ENCODE assay signal across 8 cellular contexts in the genomic region with DNA sequence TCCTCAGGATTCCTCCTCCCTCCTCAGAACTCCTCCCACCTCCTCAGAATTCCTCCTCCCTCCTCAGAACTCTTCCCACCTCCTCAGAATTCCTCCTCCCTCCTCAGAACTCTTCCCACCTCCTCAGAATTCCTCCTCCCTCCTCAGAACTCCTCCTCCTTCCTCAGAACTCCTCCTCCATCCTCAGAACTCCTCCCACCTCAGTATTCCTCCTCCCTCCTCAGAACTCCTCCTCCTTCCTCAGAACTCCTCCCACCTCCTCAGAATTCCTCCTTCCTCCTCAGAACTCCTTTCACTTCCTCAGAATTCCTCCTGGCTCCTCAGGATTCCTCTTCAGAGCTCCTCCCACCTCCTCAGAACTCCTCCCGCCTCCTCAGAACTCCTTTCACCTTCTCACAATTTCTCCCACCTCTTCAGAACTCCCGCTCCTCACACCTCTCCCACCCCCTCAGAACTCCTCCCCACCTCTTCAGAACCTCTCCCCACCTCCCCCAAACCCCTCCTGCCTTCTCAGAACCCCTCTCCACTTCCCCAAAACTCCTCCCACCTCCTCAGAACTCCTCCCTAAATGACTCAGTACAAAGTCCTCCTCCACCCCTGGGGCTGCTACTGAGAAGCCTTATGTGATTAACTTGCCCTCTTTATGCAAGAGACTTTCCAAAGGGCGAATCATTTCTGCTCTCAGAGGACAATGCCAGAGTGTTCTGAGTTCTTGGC. TPM values are rescaled to one million over a fixed set of nuclear protein-coding genes. Genes with fewer than 3 reads are reported as not detected.
A peak's percentile ranks its signal among the peaks of the same experiment; 100 is the strongest.
DNase-seq lines count a peak whose midpoint lies in the region; ATAC-seq lines count a peak whose summit lies in the region.

No MANE protein-coding gene starts in this region.

- no peak overlapping the region for H3K4ac ChIP-seq in mesenchymal stem cell (ENCODE audit: low read depth in 1 of 2, low read length in 2 of 2)

- no peak overlapping the region for H2AFZ ChIP-seq in mesenchymal stem cell (ENCODE audit: low read depth, low read length)

- peaks cover 22 to 36% of the 10 kb centered on the region in 2 experiments for H3K36me3 ChIP-seq in mesenchymal stem cell (ENCODE audit: control insufficient read depth in 1 of 2, insufficient read depth in 2 of 2, low read depth in 1 of 2, low read length in 2 of 2)

- peak; percentile 94 for DNase-seq in CD1c-positive myeloid dendritic cell (ENCODE audit: extremely low spot score)
- DNase-seq in LoVo (ENCODE audit: low spot score), result peak; percentile 73
- DNase-seq in amniotic stem cell (lab: John Stamatoyannopoulos, UW), result peak; percentile 78
- peak; percentile 89 for DNase-seq in mesenchymal stem cell
- no peak for DNase-seq in T-cell
- DNase-seq in GDM1 (lab: John Stamatoyannopoulos, UW), result no peak
- no peak for DNase-seq in NCI-H446 (lab: John Stamatoyannopoulos, UW)

- H3K9ac ChIP-seq in mesenchymal stem cell (ENCODE audit: low read length), result no peak overlapping the region

- H2BK12ac ChIP-seq in mesenchymal stem cell (ENCODE audit: low read length in 2 of 2), result no peak overlapping the region

- H4K91ac ChIP-seq in mesenchymal stem cell (ENCODE audit: low read length), result no peak overlapping the region

- H3K4me1 Mint-ChIP-seq in T-cell, result peaks cover 0 to 14% (median 11%) of the 10 kb centered on the region in 3 donors

- no peaks in the 10 kb centered on the region for H3K9me3 Mint-ChIP-seq in T-cell

- H3K4me1 ChIP-seq in mesenchymal stem cell (ENCODE audit: control insufficient read depth, insufficient read depth, low read depth, low read length), result peaks cover 2% of the 10 kb centered on the region

- H4K8ac ChIP-seq in mesenchymal stem cell (ENCODE audit: low read length), result no peak overlapping the region

- no peak overlapping the region for H3K4me3 ChIP-seq in mesenchymal stem cell (ENCODE audit: insufficient read depth in 1 of 2, low read depth in 1 of 2, low read length in 2 of 2)

- no peak overlapping the region for H3K27ac ChIP-seq in mesenchymal stem cell (ENCODE audit: low read length, poor library complexity, severe bottlenecking)

- POLR2A ChIA-PET in T-cell (lab: Charles Lee), result interaction anchor here in 1 of 2 donors (0.7 kb wide), 1 partner anchor 11 kb away, joined by 3 read pairs; no protein-coding TSS in a partner anchor

- H3K4me2 ChIP-seq in mesenchymal stem cell (ENCODE audit: low read length, poor library complexity, severe bottlenecking), result no peak overlapping the region

- no peak overlapping the region for H3K18ac ChIP-seq in mesenchymal stem cell (ENCODE audit: low read depth in 1 of 2, low read length in 2 of 2)

- H2BK15ac ChIP-seq in mesenchymal stem cell (ENCODE audit: low read depth, poor library complexity, severe bottlenecking), result no peak overlapping the region

- CTCF ChIA-PET in T-cell (lab: Charles Lee), result no interaction called here

- no peaks in the 10 kb centered on the region for H3K27me3 ChIP-seq in mesenchymal stem cell (ENCODE audit: control insufficient read depth in 1 of 2, insufficient read depth in 1 of 2, low read length in 2 of 2)

- H2BK120ac ChIP-seq in mesenchymal stem cell (ENCODE audit: low read depth, low read length), result no peak overlapping the region

- no peak overlapping the region for H3K4me3 Mint-ChIP-seq in T-cell

- H2AK5ac ChIP-seq in mesenchymal stem cell (ENCODE audit: low read length, severe bottlenecking), result no peak overlapping the region

- H3K9me3 ChIP-seq in mesenchymal stem cell (ENCODE audit: control insufficient read depth, low read length), result no peaks in the 10 kb centered on the region

- no peak overlapping the region for H3K23ac ChIP-seq in mesenchymal stem cell (ENCODE audit: low read length in 2 of 2)

- H3K79me1 ChIP-seq in mesenchymal stem cell (replicated peaks; ENCODE audit: low read length, poor library complexity, severe bottlenecking), result no peaks in the 10 kb centered on the region

- no peak for ATAC-seq in T-cell (replicated peaks in 1 of 4)
- ATAC-seq in GM21381 (IDR thresholded peaks at IDR 0.05; ENCODE audit: unreplicated experiment), result no peak

- H3K27me3 Mint-ChIP-seq in T-cell, result no peaks in the 10 kb centered on the region

- H3K36me3 Mint-ChIP-seq in T-cell, result peaks cover 68% of the 10 kb centered on the region

- H2BK5ac ChIP-seq in mesenchymal stem cell (ENCODE audit: low read depth, low read length, poor library complexity, severe bottlenecking), result no peak overlapping the region

- H3K14ac ChIP-seq in mesenchymal stem cell (ENCODE audit: low read length in 2 of 2), result no peak overlapping the region

- WGBS in mesenchymal stem cell, result 52% methylated on average over 3 of the region's 3 CpGs

- H3K27ac Mint-ChIP-seq in T-cell, result no peak overlapping the region

RNA-seq across cellular contexts. Expression of a gene that starts 23.2 kb away (rescaled TPM):
- polyA plus RNA-seq in mesenchymal stem cell (2013, experiment 1 of 2), result not detected
- not detected for polyA plus RNA-seq in mesenchymal stem cell (2013, experiment 2 of 2)
- total RNA-seq in T-cell, result not detected

Comparison
In these comparisons a context has a peak if more than half of its experiments do, and no peak if none do; other contexts are left out.
1. DNase-seq: peak in CD1c-positive myeloid dendritic cell (single experiment), LoVo (single experiment), amniotic stem cell (single experiment) and mesenchymal stem cell (single experiment); none in T-cell (0 of 34), GDM1 (single experiment) and NCI-H446 (0 of 2).